ENCODE assay signal across 32 cellular contexts in genomic region chr6:98200084-98200483, GRCh38.
"Had no signal": no experiment of that assay in that cellular context is flagged by ENCODE, and none has a peak within 500 bp of the region (broad histone marks: within the 10 kb centered on the region; RNA-seq: fewer than 3 reads in every experiment).

No MANE protein-coding gene starts in this region.

- H3K36me3 ChIP-seq: ascending aorta, cardiac muscle cell, WERI-Rb-1 had no signal

- DNase-seq: activated CD4-positive, alpha-beta memory T cell treated with anti-CD3 and anti-CD28 coated beads, Interleukin-2, amount 10 ng/mL, durations not matched to agents 7 days and 5 days; activated CD4-positive, alpha-beta T cell treated with anti-CD3 and anti-CD28 coated beads for 1 hour; activated CD4-positive, alpha-beta T cell treated with anti-CD3 and anti-CD28 coated beads for 36 hours; activated CD4-positive, alpha-beta T cell treated with anti-CD3 and anti-CD28 coated beads for 48 hours; activated CD4-positive, alpha-beta T cell treated with anti-CD3 and anti-CD28 coated beads, Interleukin-2, amount 10 ng/mL, durations not matched to agents 7 days and 5 days; activated CD4-positive, alpha-beta T cell treated with anti-CD3 and anti-CD28 coated beads, Interleukin-2, amount 50 U/mL, for 48 hours; activated CD4-positive, CD25-positive, alpha-beta regulatory T cell; activated CD8-positive, alpha-beta memory T cell treated with anti-CD3 and anti-CD28 coated beads for 24 hours; activated CD8-positive, alpha-beta memory T cell treated with anti-CD3 and anti-CD28 coated beads, Interleukin-2, amount 10 ng/mL, durations not matched to agents 7 days and 5 days; activated CD8-positive, alpha-beta memory T cell treated with anti-CD3 and anti-CD28 coated beads, Interleukin-2, amount 50 U/mL, for 48 hours; activated CD8-positive, alpha-beta T cell treated with anti-CD3 and anti-CD28 coated beads, Interleukin-2, amount 10 ng/mL, durations not matched to agents 7 days and 5 days; activated effector memory CD4-positive, alpha-beta T cell treated with Interleukin-2 at 50 U/mL for 16 hours; activated gamma-delta T cell; activated naive CD4-positive, alpha-beta T cell treated with anti-CD3 and anti-CD28 coated beads, Interleukin-2, amount 10 ng/mL, durations not matched to agents 7 days and 5 days; activated naive CD4-positive, alpha-beta T cell treated with Interleukin-2 at 50 U/mL for 16 hours; activated naive CD8-positive, alpha-beta T cell treated with anti-CD3 and anti-CD28 coated beads, Interleukin-2, amount 10 ng/mL, durations not matched to agents 7 days and 5 days; activated naive CD8-positive, alpha-beta T cell treated with anti-CD3 and anti-CD28 coated beads, Interleukin-2, amount 50 U/mL, for 24 hours; activated T-cell treated with anti-CD3 and anti-CD28 coated beads, Interleukin-2, amount 50 U/mL, for 24 hours; activated T-cell treated with anti-CD3 and anti-CD28 coated beads, Interleukin-2, amount 50 U/mL, for 48 hours; amygdala; anterior cingulate cortex; caudate nucleus; cerebellar nuclear complex; T-helper 1 cell; T-helper 2 cell; T-helper 9 cell; WERI-Rb-1 had no signal

- ATAC-seq: activated CD4-positive, alpha-beta T cell treated with anti-CD3 and anti-CD28 coated beads for 36 hours; activated CD4-positive, CD25-positive, alpha-beta regulatory T cell treated with anti-CD3 and anti-CD28 coated beads, Interleukin-2, amount 50 U/mL, for 24 hours; activated CD8-positive, alpha-beta memory T cell treated with anti-CD3 and anti-CD28 coated beads, Interleukin-2, amount 10 ng/mL, durations not matched to agents 7 days and 5 days; activated CD8-positive, alpha-beta T cell treated with anti-CD3 and anti-CD28 coated beads, Interleukin-2, amount 10 ng/mL, durations not matched to agents 7 days and 5 days; activated naive CD8-positive, alpha-beta T cell treated with anti-CD3 and anti-CD28 coated beads, Interleukin-2, amount 50 U/mL, for 24 hours; WTC11 had no signal

- FAIRE-seq: bronchial epithelial cell had no signal

- H3K27ac ChIP-seq: ascending aorta, cardiac muscle cell, WERI-Rb-1 had no signal

- H3K27me3 ChIP-seq: ascending aorta, cardiac muscle cell had no signal

- H3K4me3 ChIP-seq: ascending aorta, cardiac muscle cell had no signal

- H3K4me1 ChIP-seq: ascending aorta had no signal

- H3K9me3 ChIP-seq: ascending aorta had no signal
